ENCODE assay signal across 8 cellular contexts in the genomic region with DNA sequence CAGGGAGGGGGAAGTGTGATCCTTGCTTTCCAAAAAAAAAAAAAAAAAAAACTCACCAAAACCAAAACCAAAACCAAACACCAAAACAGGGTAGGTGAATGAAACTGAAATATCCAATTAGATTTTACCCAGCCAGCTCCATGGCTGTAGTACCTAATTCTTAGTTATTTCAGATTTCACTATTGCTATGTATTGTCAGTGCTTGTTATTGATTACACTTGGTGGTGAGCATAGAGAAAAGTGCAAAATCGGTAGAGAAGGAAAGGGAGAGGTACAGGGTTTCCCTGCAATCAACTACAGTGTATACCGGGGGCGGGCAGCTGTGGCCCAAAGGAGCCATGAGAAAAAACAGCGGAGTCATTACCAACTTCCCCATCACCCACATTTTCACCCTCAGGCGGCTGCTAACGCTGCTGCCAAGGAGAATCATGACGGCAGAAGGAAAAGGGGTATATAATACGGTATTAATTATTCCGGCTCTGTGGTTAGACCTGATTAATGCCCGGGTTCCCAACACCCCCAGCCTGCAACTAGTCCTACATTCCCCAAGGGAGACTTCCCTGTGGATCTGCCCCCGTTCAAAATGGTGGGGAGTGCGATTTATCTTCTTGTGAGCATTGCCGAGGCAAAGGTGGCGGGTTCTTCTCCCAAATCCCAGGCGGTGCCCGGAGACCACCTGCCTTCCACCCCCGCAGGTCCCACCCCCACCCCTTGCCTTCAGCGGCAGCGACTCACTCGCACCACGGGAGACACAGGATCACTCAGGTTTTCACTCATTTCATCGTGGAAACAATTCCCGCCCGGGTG. TPM values are rescaled to one million over a fixed set of nuclear protein-coding genes. Genes with fewer than 3 reads are reported as not detected.
A peak's percentile ranks its signal among the peaks of the same experiment; 100 is the strongest.
DNase-seq lines count a peak whose midpoint lies in the region; TF ChIP-seq lines count a peak whose summit lies in the region.

Gene C6orf62, minus strand, starts transcription at position 30 of the 807 bp plus-strand sequence. CDS start 486 bp downstream, outside the sequence.

- H3K27me3 ChIP-seq in trophoblast cell (ENCODE audit: insufficient read depth, low read length) (no peaks in the 10 kb centered on the region), uterus (no peaks in the 10 kb centered on the region)

- H4K8ac ChIP-seq in trophoblast cell (ENCODE audit: low read depth, low read length), result peak within 1 kb of the TSS; percentile 91

- H2AFZ ChIP-seq in trophoblast cell (ENCODE audit: insufficient read depth, low read length, poor library complexity), result no peak within 1 kb of the TSS

- H3K18ac ChIP-seq in trophoblast cell (ENCODE audit: low read length), result no peak within 1 kb of the TSS

- peak within 1 kb of the TSS; percentile 97 for H4K91ac ChIP-seq in trophoblast cell (ENCODE audit: low read depth, low read length)

- H3K4me3 Mint-ChIP-seq in HFFc6, result peak within 1 kb of the TSS; percentile 96
- peak within 1 kb of the TSS; percentile 99 for H3K4me3 Mint-ChIP-seq in activated naive CD4-positive, alpha-beta T cell treated with anti-CD3 and anti-CD28 coated beads for 36 hours

- H3K36me3 ChIP-seq in trophoblast cell (ENCODE audit: control insufficient read depth in 1 of 2, insufficient read depth in 2 of 2, low read length in 2 of 2) (peaks cover 10 to 11% of the 10 kb centered on the region in 2 experiments), uterus (no peaks in the 10 kb centered on the region)

- H3K9ac ChIP-seq in trophoblast cell (ENCODE audit: low read length), result peak within 1 kb of the TSS; percentile 95

- no CpG with 5 or more reads among the region's 24 CpGs for WGBS in trophoblast cell (ENCODE audit: extremely low coverage, insufficient coverage, insufficient read length)

- no peak within 1 kb of the TSS for H3K23ac ChIP-seq in trophoblast cell (ENCODE audit: low read length)

- peak within 1 kb of the TSS; percentile 96 for H3K27ac ChIP-seq in trophoblast cell (ENCODE audit: low read depth, low read length)
- H3K27ac ChIP-seq in uterus, result peak within 1 kb of the TSS; percentile 98 to 99

- H2BK12ac ChIP-seq in trophoblast cell (ENCODE audit: low read length), result no peak within 1 kb of the TSS

- H3K27me3 Mint-ChIP-seq in HFFc6 (ENCODE audit: insufficient read depth), result peaks cover 16% of the 10 kb centered on the region
- no peaks in the 10 kb centered on the region for H3K27me3 Mint-ChIP-seq in activated naive CD4-positive, alpha-beta T cell treated with anti-CD3 and anti-CD28 coated beads for 36 hours (ENCODE audit: low read depth)

- H3K4me1 ChIP-seq in trophoblast cell (ENCODE audit: control insufficient read depth in 1 of 2, insufficient read depth in 2 of 2, low read length in 2 of 2) (no peaks in the 10 kb centered on the region), uterus (peaks cover 0 to 11% of the 10 kb centered on the region in 2 donors)

- CTCF ChIA-PET in activated naive CD4-positive, alpha-beta T cell treated with anti-CD3 and anti-CD28 coated beads for 36 hours (lab: Charles Lee), result interaction anchor here (0.6 to 2.1 kb wide), 6 partner anchors 12 to 138 kb away, joined by 3 to 11 read pairs (median 6); no protein-coding TSS in a partner anchor

- H3K4ac ChIP-seq in trophoblast cell (ENCODE audit: low read depth, low read length), result peak within 1 kb of the TSS; percentile 97

- no peak for TF ChIP-seq CTCF in HFFc6 (IDR thresholded peaks at IDR 0.05)
- no peak for TF ChIP-seq CTCF in uterus (IDR thresholded peaks at IDR 0.05)

- H4K12ac ChIP-seq in trophoblast cell (ENCODE audit: low read depth, low read length), result no peak within 1 kb of the TSS

- no peak within 1 kb of the TSS for H3K14ac ChIP-seq in trophoblast cell (ENCODE audit: low read length)

- H3K27ac Mint-ChIP-seq in HFFc6, result peak within 1 kb of the TSS; percentile 100
- H3K27ac Mint-ChIP-seq in activated naive CD4-positive, alpha-beta T cell treated with anti-CD3 and anti-CD28 coated beads for 36 hours, result peak within 1 kb of the TSS; percentile 95

- DNase-seq in COLO668 (lab: John Stamatoyannopoulos, UW; ENCODE audit: unreplicated experiment), result peak; percentile 13
- DNase-seq in HFFc6, result peak; percentile 38
- DNase-seq in activated naive CD4-positive, alpha-beta T cell treated with anti-CD3 and anti-CD28 coated beads for 36 hours, result peak; percentile 74
- DNase-seq in head of caudate nucleus, result peak in 32 of 42 donors; percentile 12 to 62 (median 32)
- peak; percentile 29 to 59 for DNase-seq in trophoblast cell
- DNase-seq in uterus, result peak in 1 of 2 donors; percentile 27
- DNase-seq in inferior parietal cortex (ENCODE audit: extremely low spot score), result no peak

- 0 out of 2 replicates have a peak, but pooled peaks have one; percentile 24 for TF ChIP-seq POLR2A in Raji (IDR thresholded peaks at IDR 0.05; ENCODE audit: insufficient read depth, low read depth, low read length)
- TF ChIP-seq POLR2A in uterus (IDR thresholded peaks at IDR 0.05), result no peak

- H2BK5ac ChIP-seq in trophoblast cell (ENCODE audit: low read depth, low read length, poor library complexity), result no peak within 1 kb of the TSS

- peaks cover 52% of the 10 kb centered on the region for H3K36me3 Mint-ChIP-seq in HFFc6 (ENCODE audit: low read depth)
- H3K36me3 Mint-ChIP-seq in activated naive CD4-positive, alpha-beta T cell treated with anti-CD3 and anti-CD28 coated beads for 36 hours (ENCODE audit: low read depth), result peaks cover 50% of the 10 kb centered on the region

- peak within 1 kb of the TSS; percentile 65 for H3K4me2 ChIP-seq in trophoblast cell (ENCODE audit: low read length)

- H2AK5ac ChIP-seq in trophoblast cell (ENCODE audit: low read length), result no peak within 1 kb of the TSS

- peaks cover 51% of the 10 kb centered on the region for H3K4me1 Mint-ChIP-seq in HFFc6 (ENCODE audit: low read depth)
- peaks cover 42% of the 10 kb centered on the region for H3K4me1 Mint-ChIP-seq in activated naive CD4-positive, alpha-beta T cell treated with anti-CD3 and anti-CD28 coated beads for 36 hours (ENCODE audit: low read depth)

- H3K4me3 ChIP-seq in trophoblast cell (ENCODE audit: low read depth, low read length), result peak within 1 kb of the TSS; percentile 93
- peak within 1 kb of the TSS; percentile 62 to 88 for H3K4me3 ChIP-seq in uterus

- peaks cover 11% of the 10 kb centered on the region for H3K79me1 ChIP-seq in trophoblast cell (ENCODE audit: low read length)

- H3K79me2 ChIP-seq in trophoblast cell (ENCODE audit: control insufficient read depth, insufficient read depth, low read length, poor library complexity), result peaks cover 19% of the 10 kb centered on the region

- H3K9me3 ChIP-seq in trophoblast cell (ENCODE audit: insufficient read depth, low read depth, low read length) (no peaks in the 10 kb centered on the region), uterus (no peaks in the 10 kb centered on the region)

- H2BK120ac ChIP-seq in trophoblast cell (ENCODE audit: insufficient read depth, low read length, poor library complexity), result no peak within 1 kb of the TSS

- no peaks in the 10 kb centered on the region for H3K9me3 Mint-ChIP-seq in HFFc6
- no peaks in the 10 kb centered on the region for H3K9me3 Mint-ChIP-seq in activated naive CD4-positive, alpha-beta T cell treated with anti-CD3 and anti-CD28 coated beads for 36 hours

- intact Hi-C loops in activated naive CD4-positive, alpha-beta T cell treated with anti-CD3 and anti-CD28 coated beads for 36 hours (cut with micrococcal nuclease), result loop anchor here (5.0 kb wide), 1 partner anchor 1813 kb away; no protein-coding TSS in a partner anchor
- intact Hi-C loops in head of caudate nucleus (cut with DNase I), result no loop called here
- intact Hi-C loops in uterus (cut with DNase I; ENCODE audit: low total_unique reads), result no loop called here

RNA-seq across cellular contexts. Expression of gene C6orf62, which starts in this region (rescaled TPM):
- total RNA-seq in HFFc6 (2021; fragmentation: NEBNext Ultra II Directional; extraction: Animal tissue kit (Norgen Biotek cat#: 25700)), result 100 to 1,000 TPM; 105 to 120 (median 115) TPM
- total RNA-seq in activated naive CD4-positive, alpha-beta T cell treated with anti-CD3 and anti-CD28 coated beads for 36 hours, result 100 to 1,000 TPM; 110 to 112 TPM
- 91.4 and 91.7 TPM in 2 replicates for polyA plus RNA-seq in trophoblast cell (2013)
- 10 to 100 TPM; 14.3 to 93.7 (median 59.9) TPM for total RNA-seq in uterus
